In genomic region chr2:51350100-51350499, GRCh38 we compare ENCODE assay signal across 21 cellular contexts.
DNase-seq lines count a peak whose midpoint lies in the region; TF ChIP-seq lines count a peak whose summit lies in the region.
"Had no signal": no experiment of that assay in that cellular context is flagged by ENCODE, and none has a peak within 500 bp of the region (broad histone marks: within the 10 kb centered on the region; RNA-seq: fewer than 3 reads in every experiment).

No MANE protein-coding gene starts in this region.

- POLR2A ChIA-PET in AG04449 (lab: Yijun Ruan, JAX): no interaction called here

- H3K4me3 ChIP-seq in AG04449 (ENCODE audit: low read depth, low read length): no peak overlapping the region
- H3K4me3 ChIP-seq: BLaER1 treated with 17β-estradiol and CSF1 and Interleukin-3, amounts not matched to agents 10 nM and 100 nM; left ventricle myocardium inferior; prostate gland; SJSA1; suprapubic skin had no signal

- CTCF ChIA-PET in AG04449 (lab: Yijun Ruan, JAX): no interaction called here

- DNase-seq in AG04449 (ENCODE audit: low read depth, low spot score) (peak; percentile 34), NCI-H460 (ENCODE audit: extremely low read depth, low read depth) (peak; percentile 70), brain pericyte (ENCODE audit: low read depth, low spot score) (peak; percentile 34), glomerular endothelial cell (ENCODE audit: extremely low read depth, low read depth, low spot score) (peak; percentile 37), NCI-H526 (lab: John Stamatoyannopoulos, UW) (no peak), pons (ENCODE audit: low spot score) (no peak), NCI-H1417 (lab: John Stamatoyannopoulos, UW) (no peak), GM20000 (ENCODE audit: low spot score) (no peak)
- DNase-seq: activated CD4-positive, alpha-beta T cell treated with anti-CD3 and anti-CD28 coated beads, Interleukin-2, amount 10 ng/mL, durations not matched to agents 7 days and 5 days; activated CD8-positive, alpha-beta memory T cell treated with anti-CD3 and anti-CD28 coated beads, Interleukin-2, amount 10 ng/mL, durations not matched to agents 7 days and 5 days; activated naive CD4-positive, alpha-beta T cell treated with anti-CD3 and anti-CD28 coated beads, Interleukin-2, amount 50 U/mL, for 16 hours; KG1; left ventricle myocardium inferior; midbrain; MV-4-11; NCI-H1694 treated with DMSO at 0.1 percent for 48 hours; T-helper 17 cell had no signal

- TF ChIP-seq CTCF in AG04449 (IDR thresholded peaks at IDR 0.05; ENCODE audit: insufficient read depth, low read length, missing control alignments): no peak
- no peak for TF ChIP-seq CTCF in GM20000 (IDR thresholded peaks at IDR 0.05; ENCODE audit: extremely low read depth, missing control alignments)

Comparison
In these comparisons a context has a peak if more than half of its experiments do, and no peak if none do; other contexts are left out.
1. DNase-seq: peak in AG04449 (single experiment), NCI-H460 (single experiment), brain pericyte (single experiment) and glomerular endothelial cell (single experiment); none in NCI-H526 (0 of 2), pons (single experiment), NCI-H1417 (0 of 3) and GM20000 (single experiment).